18 cellular contexts compared by ENCODE assay signal in the genomic region with DNA sequence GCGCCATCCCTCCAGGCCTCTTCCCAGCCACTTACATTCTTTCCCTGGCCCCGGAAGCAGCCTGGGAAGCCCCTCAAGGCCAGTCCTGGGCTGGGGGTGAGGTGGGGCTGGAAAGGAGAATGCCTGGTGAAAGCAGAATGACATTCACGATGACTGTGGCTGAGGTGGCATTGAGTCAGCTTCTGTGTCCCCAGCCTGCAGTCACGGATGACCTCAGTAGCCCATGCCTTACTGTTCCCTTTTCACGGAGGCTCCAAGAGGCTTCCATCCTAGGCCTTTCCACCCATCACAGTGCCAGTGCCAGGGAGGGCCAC. TPM values are rescaled to one million over a fixed set of nuclear protein-coding genes. Genes with fewer than 3 reads are reported as not detected.
"Had no signal": no experiment of that assay in that cellular context is flagged by ENCODE, and none has a peak within 500 bp of the region (broad histone marks: within the 10 kb centered on the region; RNA-seq: fewer than 3 reads in every experiment).

No MANE protein-coding gene starts in this region.

- DNase-seq: activated B cell treated with CpG ODN at 0.5 μM for 24 hours; activated CD4-positive, alpha-beta T cell treated with anti-CD3 and anti-CD28 coated beads, Interleukin-2, amount 10 ng/mL, durations not matched to agents 24 days and 14 days; activated naive CD4-positive, alpha-beta T cell treated with anti-CD3 and anti-CD28 coated beads, Interleukin-2, amount 50 U/mL, for 16 hours; activated T-cell treated with anti-CD3 and anti-CD28 coated beads for 4 hours; body of pancreas; central memory CD4-positive, alpha-beta T cell; effector CD4-positive, alpha-beta T cell; foreskin melanocyte; head of caudate nucleus; pancreas had no signal

- ATAC-seq: body of pancreas, pancreas had no signal

- H3K27ac ChIP-seq: adrenal gland, body of pancreas, coronary artery, pancreas had no signal

- H3K4me3 Mint-ChIP-seq: activated B cell treated with CpG ODN at 0.5 μM for 24 hours; activated CD4-positive, alpha-beta T cell treated with anti-CD3 and anti-CD28 coated beads, Interleukin-2, amount 10 ng/mL, durations not matched to agents 24 days and 14 days; type B pancreatic cell had no signal

- H3K4me3 ChIP-seq: adrenal gland, body of pancreas, coronary artery, pancreas had no signal

- H3K27ac Mint-ChIP-seq: activated B cell treated with CpG ODN at 0.5 μM for 24 hours; activated CD4-positive, alpha-beta T cell treated with anti-CD3 and anti-CD28 coated beads, Interleukin-2, amount 10 ng/mL, durations not matched to agents 24 days and 14 days; type B pancreatic cell had no signal

- H3K9me3 ChIP-seq: adrenal gland, body of pancreas, pancreas had no signal

- H3K36me3 Mint-ChIP-seq: type B pancreatic cell had no signal

- H3K9me3 Mint-ChIP-seq: activated B cell treated with CpG ODN at 0.5 μM for 24 hours; activated CD4-positive, alpha-beta T cell treated with anti-CD3 and anti-CD28 coated beads, Interleukin-2, amount 10 ng/mL, durations not matched to agents 24 days and 14 days; type B pancreatic cell had no signal

- H3K36me3 ChIP-seq: adrenal gland, pancreas had no signal

RNA-seq across cellular contexts. Expression of gene PRDM12, which starts 2.7 kb away (rescaled TPM):
- total RNA-seq: activated B cell treated with CpG ODN at 0.5 μM for 24 hours; body of pancreas; endothelial cell of umbilical vein; liver; mesenteric fat pad; skeletal muscle tissue; T-helper 1 cell treated with Interleukin-12 subunit alpha and Interleukin-12 subunit beta and Interleukin-4 antibody, amounts not matched to agents 30 ng/mL and 1 ng/mL, for 36 hours had no signal
